ENCODE assay signal across 24 cellular contexts in genomic region chrX:129091097-129091496, GRCh38.
DNase-seq lines count a peak whose midpoint lies in the region; ATAC-seq and TF ChIP-seq lines count a peak whose summit lies in the region.
"Had no signal": no experiment of that assay in that cellular context is flagged by ENCODE, and none has a peak within 500 bp of the region (broad histone marks: within the 10 kb centered on the region; RNA-seq: fewer than 3 reads in every experiment).

No MANE protein-coding gene starts in this region.

- H2AFZ ChIP-seq in MM.1S (ENCODE audit: low read length) = no peak overlapping the region

- TF ChIP-seq CTCF in MM.1S (IDR thresholded peaks at IDR 0.05; ENCODE audit: low read length) = no peak
- no peak for TF ChIP-seq CTCF in GM20000 (IDR thresholded peaks at IDR 0.05; ENCODE audit: extremely low read depth, missing control alignments)

- H3K36me3 ChIP-seq in MM.1S (replicated peaks; ENCODE audit: insufficient read depth, low read length) (no peaks in the 10 kb centered on the region), iPS-20b (ENCODE audit: insufficient read depth, low read depth, low read length) (peaks cover 3% of the 10 kb centered on the region; the same call in 1 of the 2 replicates)
- H3K36me3 ChIP-seq: left lung, uterus had no signal

- H3K27ac Mint-ChIP-seq in activated naive CD4-positive, alpha-beta T cell treated with anti-CD3 and anti-CD28 coated beads for 36 hours = no peak overlapping the region
- H3K27ac Mint-ChIP-seq: activated CD4-positive, alpha-beta memory T cell treated with anti-CD3 and anti-CD28 coated beads for 36 hours had no signal

- no peak overlapping the region for H3K4me3 Mint-ChIP-seq in activated naive CD4-positive, alpha-beta T cell treated with anti-CD3 and anti-CD28 coated beads for 36 hours
- H3K4me3 Mint-ChIP-seq: activated CD4-positive, alpha-beta memory T cell treated with anti-CD3 and anti-CD28 coated beads for 36 hours; neural crest cell had no signal

- no peaks in the 10 kb centered on the region for H3K79me2 ChIP-seq in MM.1S (ENCODE audit: low read length)

- no peaks in the 10 kb centered on the region for H4K20me1 ChIP-seq in MM.1S (ENCODE audit: insufficient read depth, low read length)

- H3K27ac ChIP-seq in MM.1S (ENCODE audit: low read length) (no peak overlapping the region), iPS-20b (ENCODE audit: low read length) (peak overlapping the region; percentile 85)
- H3K27ac ChIP-seq: C4-2B, left lung, uterus had no signal

- H3K4me1 ChIP-seq in MM.1S (ENCODE audit: low read length) = no peaks in the 10 kb centered on the region
- H3K4me1 ChIP-seq in iPS-20b (ENCODE audit: insufficient read depth, low read length) = peaks cover 26% of the 10 kb centered on the region
- H3K4me1 ChIP-seq: left lung, uterus had no signal

- no peaks in the 10 kb centered on the region for H3K27me3 ChIP-seq in MM.1S (replicated peaks; ENCODE audit: insufficient read depth, low read length)
- H3K27me3 ChIP-seq in iPS-20b (ENCODE audit: insufficient read depth, low read length) = no peaks in the 10 kb centered on the region
- H3K27me3 ChIP-seq: left lung, uterus had no signal

- H3K9me3 ChIP-seq in MM.1S (replicated peaks; ENCODE audit: insufficient read depth, low read length) (no peaks in the 10 kb centered on the region), iPS-20b (ENCODE audit: insufficient read depth, low read depth, low read length) (no peaks in the 10 kb centered on the region)
- H3K9me3 ChIP-seq: left lung, uterus had no signal

- intact Hi-C loops in left colon (cut with DNase I, micrococcal nuclease) = no loop called here
- intact Hi-C loops in activated naive CD4-positive, alpha-beta T cell treated with anti-CD3 and anti-CD28 coated beads for 36 hours (cut with micrococcal nuclease) = no loop called here

- peak; percentile 34 for DNase-seq in DMS153 treated with DMSO at 0.1 percent for 48 hours (lab: John Stamatoyannopoulos, UW; ENCODE audit: unreplicated experiment)
- peak; percentile 18 for DNase-seq in MM.1S
- DNase-seq in NCI-H774 (lab: John Stamatoyannopoulos, UW) = peak; percentile 32
- DNase-seq in GM20000 (ENCODE audit: low spot score) = no peak
- no peak for DNase-seq in left colon
- DNase-seq in activated naive CD4-positive, alpha-beta T cell treated with anti-CD3 and anti-CD28 coated beads for 36 hours = no peak
- DNase-seq: ACHN; activated CD4-positive, alpha-beta memory T cell treated with anti-CD3 and anti-CD28 coated beads for 36 hours; activated naive CD4-positive, alpha-beta T cell; activated T-cell treated with anti-CD3 and anti-CD28 coated beads for 4 hours; central memory CD4-positive, alpha-beta T cell; DMS 273 treated with DMSO at 0.1 percent for 48 hours; KBM-7; left lung; NCI-H1048; OCI-M1; stimulated activated CD4-positive, alpha-beta T cell treated with anti-CD3 and anti-CD28 coated beads, Interleukin-12 subunit alpha, Interleukin-12 subunit beta, amount 100 ng/mL, for 4 hours; stimulated activated CD8-positive, alpha-beta memory T cell treated with anti-CD3 and anti-CD28 coated beads, Interleukin-4, amount 100 ng/mL, for 48 hours; T-helper 1 cell; uterus had no signal

- H3K9me3 Mint-ChIP-seq in activated naive CD4-positive, alpha-beta T cell treated with anti-CD3 and anti-CD28 coated beads for 36 hours = no peaks in the 10 kb centered on the region
- H3K9me3 Mint-ChIP-seq: activated CD4-positive, alpha-beta memory T cell treated with anti-CD3 and anti-CD28 coated beads for 36 hours had no signal

- no peaks in the 10 kb centered on the region for H3F3A ChIP-seq in MM.1S (ENCODE audit: insufficient read depth, low read length)

- H3K9me2 ChIP-seq in MM.1S (replicated peaks; ENCODE audit: insufficient read depth, low read length) = no peaks in the 10 kb centered on the region

- no peaks in the 10 kb centered on the region for H3K36me3 Mint-ChIP-seq in activated naive CD4-positive, alpha-beta T cell treated with anti-CD3 and anti-CD28 coated beads for 36 hours (ENCODE audit: low read depth)
- H3K36me3 Mint-ChIP-seq: activated CD4-positive, alpha-beta memory T cell treated with anti-CD3 and anti-CD28 coated beads for 36 hours had no signal

- no peaks in the 10 kb centered on the region for H3K27me3 Mint-ChIP-seq in activated naive CD4-positive, alpha-beta T cell treated with anti-CD3 and anti-CD28 coated beads for 36 hours (ENCODE audit: low read depth)
- H3K27me3 Mint-ChIP-seq: activated CD4-positive, alpha-beta memory T cell treated with anti-CD3 and anti-CD28 coated beads for 36 hours had no signal

- no peak overlapping the region for H3K9ac ChIP-seq in MM.1S (ENCODE audit: low read length)
- peak overlapping the region; percentile 74; the same call in 1 of the 2 replicates for H3K9ac ChIP-seq in iPS-20b (ENCODE audit: low read depth, low read length)

- ATAC-seq in HG02973 (IDR thresholded peaks at IDR 0.05; ENCODE audit: unreplicated experiment) (no peak), left colon (no peak)
- ATAC-seq: left lung had no signal

- no peaks in the 10 kb centered on the region for H3K4me1 Mint-ChIP-seq in activated naive CD4-positive, alpha-beta T cell treated with anti-CD3 and anti-CD28 coated beads for 36 hours (ENCODE audit: low read depth)

- H3K4me2 ChIP-seq in MM.1S (ENCODE audit: low read depth, low read length) = no peak overlapping the region

- H3K4me3 ChIP-seq in MM.1S (ENCODE audit: low read length) (no peak overlapping the region), iPS-20b (ENCODE audit: low read length) (peak overlapping the region; percentile 62)
- H3K4me3 ChIP-seq: left lung, uterus had no signal

- CTCF ChIA-PET in activated naive CD4-positive, alpha-beta T cell treated with anti-CD3 and anti-CD28 coated beads for 36 hours (lab: Charles Lee) = no interaction called here

Comparison
In these comparisons a context has a peak if more than half of its experiments do, and no peak if none do; other contexts are left out.
1. DNase-seq: peak in DMS153 treated with DMSO at 0.1 percent for 48 hours (single experiment), MM.1S (single experiment) and NCI-H774 (single experiment); none in GM20000 (single experiment), left colon (0 of 2) and activated naive CD4-positive, alpha-beta T cell treated with anti-CD3 and anti-CD28 coated beads for 36 hours (single experiment).